In the genomic region with DNA sequence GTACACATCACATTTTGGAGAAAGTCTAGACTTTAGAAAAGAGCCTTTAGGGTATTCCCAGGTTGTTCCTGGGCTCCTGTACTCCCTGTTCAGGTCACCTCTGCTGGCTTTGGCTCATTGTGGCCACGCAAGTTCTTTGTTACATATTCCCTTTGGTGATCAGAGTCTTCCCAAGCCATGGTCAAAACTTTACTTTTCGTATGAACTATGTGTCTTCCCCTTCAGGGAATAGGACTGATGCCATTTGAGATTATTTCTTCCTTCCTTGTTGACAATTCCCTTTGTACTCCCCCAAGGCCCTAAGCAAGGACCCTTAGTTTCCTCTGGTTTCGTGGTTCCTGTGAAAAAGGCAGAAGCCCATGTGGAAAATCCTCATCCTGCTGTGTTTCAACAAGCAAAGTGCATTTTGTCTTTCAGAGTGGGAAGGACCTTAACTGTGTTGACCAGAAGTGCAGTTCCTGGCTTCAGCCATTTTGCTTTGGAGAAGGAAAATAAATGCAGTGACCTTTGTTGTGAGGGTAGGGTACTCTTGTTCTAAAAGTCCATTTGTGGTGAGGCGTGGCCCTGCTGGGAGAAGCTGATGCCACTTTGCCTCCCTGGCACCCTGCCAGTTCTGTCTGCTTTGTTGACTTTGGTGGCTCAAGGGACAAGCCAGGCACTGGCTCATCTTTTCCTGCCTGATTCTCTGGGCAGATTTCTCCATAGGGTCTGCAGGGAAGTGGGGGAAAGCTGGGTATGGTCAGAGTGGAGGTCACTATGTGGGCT, we compare ENCODE assay signal across 9 cellular contexts. TPM values are rescaled to one million over a fixed set of nuclear protein-coding genes. Genes with fewer than 3 reads are reported as not detected.
DNase-seq lines count a peak whose midpoint lies in the region; ATAC-seq and TF ChIP-seq lines count a peak whose summit lies in the region.
"Had no signal": no experiment of that assay in that cellular context is flagged by ENCODE, and none has a peak within 500 bp of the region (broad histone marks: within the 10 kb centered on the region; RNA-seq: fewer than 3 reads in every experiment).

No MANE protein-coding gene starts in this region.

- H3K79me1 ChIP-seq in H9 (ENCODE audit: insufficient read depth, low read depth, low read length, poor library complexity, severe bottlenecking), result peaks cover 9% of the 10 kb centered on the region

- no peak overlapping the region for H2BK12ac ChIP-seq in H9 (ENCODE audit: insufficient read length, low read depth, low read length)

- WGBS in H9 (ENCODE audit: extremely low coverage, insufficient read length, low lambda C conversion rate), result no CpG with 5 or more reads among the region's 4 CpGs

- H2BK20ac ChIP-seq in H9 (ENCODE audit: low read depth, low read length, poor library complexity, severe bottlenecking), result no peak overlapping the region

- peaks cover 11% of the 10 kb centered on the region; the same call in 1 of the 2 replicates for H3K79me2 ChIP-seq in H9 (ENCODE audit: insufficient read depth, low read length)

- H3K56ac ChIP-seq in H9 (ENCODE audit: insufficient read length, low read depth, low read length), result no peak overlapping the region

- H3K27me3 ChIP-seq in H9 (ENCODE audit: insufficient read depth, low read length), result no peaks in the 10 kb centered on the region

- ATAC-seq in HG03108 (IDR thresholded peaks at IDR 0.05; ENCODE audit: unreplicated experiment), result no peak
- ATAC-seq in stimulated activated naive B cell treated with anti-CD40 and anti-IgM and Interleukin-4, amounts not matched to agents 10 μg/mL and 1 μg/mL and 100 μg/mL, for 72 hours (replicated peaks), result no peak

- H3K14ac ChIP-seq in H9 (ENCODE audit: insufficient read depth, low read length), result no peak overlapping the region

- no peak overlapping the region for H3K23ac ChIP-seq in H9 (ENCODE audit: insufficient read length, low read depth, low read length)

- H3K27ac Mint-ChIP-seq in H9, result peak overlapping the region in 2 of 3 experiments; percentile 17 to 84; a peak in 3 of 7 replicates
- no peak overlapping the region for H3K27ac Mint-ChIP-seq in stimulated activated naive B cell treated with anti-CD40 and anti-IgM and Interleukin-4, amounts not matched to agents 10 μg/mL and 1 μg/mL and 100 μg/mL, for 72 hours

- no peak overlapping the region for H2AFZ ChIP-seq in H9 (ENCODE audit: low read length)

- no peaks in the 10 kb centered on the region; the same call in 1 of the 2 replicates for H3K4me1 ChIP-seq in H9 (ENCODE audit: insufficient read depth, low read length)

- peaks cover 0 to 5% (median 4%) of the 10 kb centered on the region in 3 experiments; a peak in 2 of 7 replicates for H3K36me3 Mint-ChIP-seq in H9 (ENCODE audit: insufficient read depth in 1 of 3, low read depth in 3 of 3)
- no peaks in the 10 kb centered on the region for H3K36me3 Mint-ChIP-seq in stimulated activated naive B cell treated with anti-CD40 and anti-IgM and Interleukin-4, amounts not matched to agents 10 μg/mL and 1 μg/mL and 100 μg/mL, for 72 hours

- no peak overlapping the region for H3K4me2 ChIP-seq in H9 (ENCODE audit: insufficient read depth, insufficient read length, low read length)

- no peak overlapping the region for H3T11ph ChIP-seq in H9 (ENCODE audit: low read length)

- no peaks in the 10 kb centered on the region for H3K9me3 ChIP-seq in H9 (ENCODE audit: control insufficient read depth, low read depth, low read length)

- no peak overlapping the region for H3K4ac ChIP-seq in H9 (ENCODE audit: low read depth, low read length)

- H4K91ac ChIP-seq in H9 (ENCODE audit: insufficient read length, low read depth, low read length), result no peak overlapping the region

- H2BK15ac ChIP-seq in H9 (ENCODE audit: low read depth, low read length), result no peak overlapping the region

- H2AK5ac ChIP-seq in H9 (ENCODE audit: insufficient read length, low read length), result no peak overlapping the region

- no peak overlapping the region for H4K8ac ChIP-seq in H9 (replicated peaks; ENCODE audit: insufficient read length, low read depth, low read length)

- intact Hi-C loops in head of caudate nucleus (cut with DNase I), result no loop called here

- no peak overlapping the region for H2BK120ac ChIP-seq in H9 (ENCODE audit: low read depth, low read length, poor library complexity, severe bottlenecking)

- no peak overlapping the region for H4K5ac ChIP-seq in H9 (ENCODE audit: insufficient read length, low read depth, low read length)

- DNase-seq in H9 (no peak), NCI-H345 treated with DMSO at 0.1 percent for 48 hours (lab: John Stamatoyannopoulos, UW; ENCODE audit: unreplicated experiment) (peak; percentile 52), head of caudate nucleus (peak; percentile 35 to 91 (median 74)), retina (peak; percentile 28), ecto neural progenitor cell (ENCODE audit: low spot score) (no peak), SKM-1 treated with dmso at 0.1 percent for 144 hours (lab: John Stamatoyannopoulos, UW; ENCODE audit: unreplicated experiment) (no peak)
- no peak for DNase-seq in stimulated activated naive B cell treated with anti-CD40 and anti-IgM and Interleukin-4, amounts not matched to agents 10 μg/mL and 1 μg/mL and 100 μg/mL, for 72 hours
- DNase-seq: Kasumi-1 had no signal

- H3K4me1 Mint-ChIP-seq in H9, result peaks cover 33 to 40% of the 10 kb centered on the region in 2 experiments
- peaks cover 5 to 7% of the 10 kb centered on the region in 2 donors for H3K4me1 Mint-ChIP-seq in stimulated activated naive B cell treated with anti-CD40 and anti-IgM and Interleukin-4, amounts not matched to agents 10 μg/mL and 1 μg/mL and 100 μg/mL, for 72 hours

- H3K9me3 Mint-ChIP-seq in H9, result no peaks in the 10 kb centered on the region
- H3K9me3 Mint-ChIP-seq in stimulated activated naive B cell treated with anti-CD40 and anti-IgM and Interleukin-4, amounts not matched to agents 10 μg/mL and 1 μg/mL and 100 μg/mL, for 72 hours, result no peaks in the 10 kb centered on the region

- H3K23me2 ChIP-seq in H9 (ENCODE audit: insufficient read length, low read depth, low read length, poor library complexity, severe bottlenecking), result no peaks in the 10 kb centered on the region

- no peaks in the 10 kb centered on the region for H4K20me1 ChIP-seq in H9 (ENCODE audit: control insufficient read depth, insufficient read depth, insufficient read length)

- H3K27ac ChIP-seq in H9 (ENCODE audit: insufficient read length, low read depth, low read length), result no peak overlapping the region

- no peak overlapping the region for H3K4me3 Mint-ChIP-seq in H9
- H3K4me3 Mint-ChIP-seq in stimulated activated naive B cell treated with anti-CD40 and anti-IgM and Interleukin-4, amounts not matched to agents 10 μg/mL and 1 μg/mL and 100 μg/mL, for 72 hours, result no peak overlapping the region

- no peak for TF ChIP-seq CTCF in H9 (conservative IDR thresholded peaks at IDR 0.05)

- H3K9ac ChIP-seq in H9 (ENCODE audit: extremely low read depth, insufficient read length, low read length), result no peak overlapping the region

- H3K18ac ChIP-seq in H9 (ENCODE audit: insufficient read length, low read depth, low read length), result no peak overlapping the region

- H3K27me3 Mint-ChIP-seq in H9 (ENCODE audit: low read depth), result no peaks in the 10 kb centered on the region
- no peaks in the 10 kb centered on the region for H3K27me3 Mint-ChIP-seq in stimulated activated naive B cell treated with anti-CD40 and anti-IgM and Interleukin-4, amounts not matched to agents 10 μg/mL and 1 μg/mL and 100 μg/mL, for 72 hours

- H2BK5ac ChIP-seq in H9 (ENCODE audit: insufficient read length, low read length), result no peak overlapping the region

RNA-seq across cellular contexts. Expression of a gene that starts 55.1 kb away (rescaled TPM):
- total RNA-seq in H9 (2021), result 48.7 and 49.6 TPM in 2 replicates

Comparison
In these comparisons a context has a peak if more than half of its experiments do, and no peak if none do; other contexts are left out.
1. DNase-seq: peak in NCI-H345 treated with DMSO at 0.1 percent for 48 hours (single experiment), head of caudate nucleus (42 of 42) and retina (single experiment); none in H9 (single experiment), ecto neural progenitor cell (single experiment), SKM-1 treated with dmso at 0.1 percent for 144 hours (single experiment) and stimulated activated naive B cell treated with anti-CD40 and anti-IgM and Interleukin-4, amounts not matched to agents 10 μg/mL and 1 μg/mL and 100 μg/mL, for 72 hours (single experiment).